17 cellular contexts compared by ENCODE assay signal in genomic region chr6:157921685-157922367, GRCh38. TPM values are rescaled to one million over a fixed set of nuclear protein-coding genes. Genes with fewer than 3 reads are reported as not detected.
A peak's percentile ranks its signal among the peaks of the same experiment; 100 is the strongest.
DNase-seq lines count a peak whose midpoint lies in the region; ATAC-seq lines count a peak whose summit lies in the region.
"Had no signal": no experiment of that assay in that cellular context is flagged by ENCODE, and none has a peak within 500 bp of the region (broad histone marks: within the 10 kb centered on the region; RNA-seq: fewer than 3 reads in every experiment).

No MANE protein-coding gene starts in this region.

- H3K36me3 ChIP-seq in skeletal muscle tissue (ENCODE audit: control insufficient read depth in 3 of 3, insufficient read depth in 3 of 3, low read length in 3 of 3), result peaks cover 23 to 44% (median 41%) of the 10 kb centered on the region in 3 donors

- no peak overlapping the region for H3K4me3 ChIP-seq in skeletal muscle tissue (ENCODE audit: low read length in 3 of 3)
- H3K4me3 ChIP-seq: cardiac muscle cell, lower lobe of right lung, Peyer's patch had no signal

- H3K27me3 ChIP-seq in skeletal muscle tissue (ENCODE audit: control insufficient read depth in 3 of 3, insufficient read depth in 3 of 3, low read length in 3 of 3), result no peaks in the 10 kb centered on the region
- H3K27me3 ChIP-seq: cardiac muscle cell, Peyer's patch had no signal

- no peaks in the 10 kb centered on the region for H3K4me1 ChIP-seq in skeletal muscle tissue (ENCODE audit: control insufficient read depth in 3 of 3, insufficient read depth in 3 of 3, low read length in 3 of 3)
- H3K4me1 ChIP-seq: lower lobe of right lung, Peyer's patch had no signal

- no peaks in the 10 kb centered on the region for H3K9me3 ChIP-seq in skeletal muscle tissue (ENCODE audit: control insufficient read depth in 3 of 3, low read length in 3 of 3)

- DNase-seq in GM03348 (ENCODE audit: low spot score) (peak; percentile 83), RPMI7951 (ENCODE audit: low read depth) (peak; percentile 38), fibroblast of the conjunctiva (ENCODE audit: low read depth) (peak; percentile 77), SW480 (ENCODE audit: low spot score) (no peak)
- DNase-seq: activated CD4-positive, alpha-beta T cell treated with anti-CD3 and anti-CD28 coated beads, Interleukin-2, amount 50 U/mL, for 1 hour; activated T-cell treated with anti-CD3 and anti-CD28 coated beads, Interleukin-2, amount 50 U/mL, for 1 hour; DMS53; effector memory CD4-positive, alpha-beta T cell; lower lobe of right lung; NCI-H146; Peyer's patch had no signal

- ATAC-seq in HG03571 (IDR thresholded peaks at IDR 0.05; ENCODE audit: unreplicated experiment), result no peak
- no peak for ATAC-seq in HG02981 (IDR thresholded peaks at IDR 0.05; ENCODE audit: unreplicated experiment)
- ATAC-seq: HCT116; lower lobe of right lung; stimulated activated effector memory CD8-positive, alpha-beta T cell treated with anti-CD3 and anti-CD28 coated beads, Interleukin-12 subunit alpha, Interleukin-12 subunit beta, amount 100 ng/mL, for 72 hours had no signal

- no peak overlapping the region for H3K9ac ChIP-seq in skeletal muscle tissue (ENCODE audit: low read depth in 1 of 3, low read length in 3 of 3)

- peak overlapping the region; percentile 28 for H3K27ac ChIP-seq in skeletal muscle tissue (ENCODE audit: low read depth, low read length)
- H3K27ac ChIP-seq: cardiac muscle cell, lower lobe of right lung, Peyer's patch had no signal

RNA-seq across cellular contexts. Expression of gene SYNJ2, which starts 59.8 kb away (rescaled TPM):
- total RNA-seq in RPMI7951 (2014; rRNA removed; shearing (Covaris generic)), result 47.8 and 50.3 TPM in 2 replicates
- 8.4 TPM for total RNA-seq in skeletal muscle tissue
